Comparison of ENCODE assay signal across 15 cellular contexts in genomic region chr4:118746251-118746919, GRCh38.
DNase-seq lines count a peak whose midpoint lies in the region; ATAC-seq and TF ChIP-seq lines count a peak whose summit lies in the region.
"Had no signal": no experiment of that assay in that cellular context is flagged by ENCODE, and none has a peak within 500 bp of the region (broad histone marks: within the 10 kb centered on the region; RNA-seq: fewer than 3 reads in every experiment).

No MANE protein-coding gene starts in this region.

- H3K23ac ChIP-seq in IMR-90 (ENCODE audit: low read depth, low read length): peak overlapping the region; percentile 49; the same call in 1 of the 2 replicates

- no peak overlapping the region for H2AK9ac ChIP-seq in IMR-90 (replicated peaks; ENCODE audit: low read depth, low read length, poor library complexity)

- TF ChIP-seq CTCF in IMR-90 (conservative IDR thresholded peaks at IDR 0.05; ENCODE audit: low read depth, low read length) (no peak), sigmoid colon (IDR thresholded peaks at IDR 0.05) (no peak), foreskin keratinocyte (conservative IDR thresholded peaks at IDR 0.05) (no peak)

- TF ChIP-seq RAD21 in IMR-90 (IDR thresholded peaks at IDR 0.05; ENCODE audit: low read length): no peak

- ATAC-seq in IMR-90 (ENCODE audit: low read depth) (no peak), left cardiac atrium (peak; percentile 84 to 86), foreskin keratinocyte (no peak)

- H3K18ac ChIP-seq in IMR-90 (ENCODE audit: low read depth, low read length): no peak overlapping the region

- no peak overlapping the region for H4K8ac ChIP-seq in IMR-90 (ENCODE audit: low read depth in 2 of 2, low read length in 2 of 2)

- peaks cover 9% of the 10 kb centered on the region for H3K4me1 ChIP-seq in IMR-90 (ENCODE audit: control insufficient read depth, insufficient read depth, low read length)
- peaks cover 0 to 92% (median 53%) of the 10 kb centered on the region in 4 donors for H3K4me1 ChIP-seq in sigmoid colon
- no peaks in the 10 kb centered on the region for H3K4me1 ChIP-seq in foreskin keratinocyte
- H3K4me1 ChIP-seq: thyroid gland had no signal

- H3K4me3 ChIP-seq in IMR-90 (ENCODE audit: insufficient read depth, low read depth, low read length) (no peak overlapping the region), sigmoid colon (no peak overlapping the region)
- H3K4me3 ChIP-seq: PC-9, thyroid gland had no signal

- H2BK5ac ChIP-seq in IMR-90 (ENCODE audit: low read depth, low read length, poor library complexity, severe bottlenecking): no peak overlapping the region

- no peak overlapping the region for H2AFZ ChIP-seq in IMR-90 (replicated peaks; ENCODE audit: low read length, poor library complexity)
- H2AFZ ChIP-seq: PC-9 had no signal

- no peak overlapping the region for H3K4ac ChIP-seq in IMR-90 (ENCODE audit: low read depth, low read length)

- H2BK20ac ChIP-seq in IMR-90 (ENCODE audit: low read depth, low read length): no peak overlapping the region

- H3K9me3 ChIP-seq in IMR-90 (ENCODE audit: control insufficient read depth, insufficient read depth, low read length) (no peaks in the 10 kb centered on the region), sigmoid colon (no peaks in the 10 kb centered on the region)
- H3K9me3 ChIP-seq: thyroid gland had no signal

- H2BK120ac ChIP-seq in IMR-90 (ENCODE audit: low read depth, low read length): no peak overlapping the region

- peaks cover 22% of the 10 kb centered on the region; the same call in 1 of the 2 replicates for H4K20me1 ChIP-seq in IMR-90 (ENCODE audit: insufficient read depth, low read length)

- WGBS in IMR-90 (ENCODE audit: extremely low coverage in 2 of 2, insufficient read length in 1 of 2), 2 experiments: no CpG with 5 or more reads among the region's 2 CpGs
- 46 to 66% methylated on average over 2 of the region's 2 CpGs for WGBS in sigmoid colon, 2 donors

- POLR2A ChIA-PET in IMR-90 (lab: Charles Lee; ENCODE audit: unreplicated experiment): no interaction called here
- POLR2A ChIA-PET in HEK293T (lab: Yijun Ruan, JAX): no interaction called here

- TF ChIP-seq POLR2A in IMR-90 (IDR thresholded peaks at IDR 0.05; ENCODE audit: low read depth, low read length) (no peak), sigmoid colon (IDR thresholded peaks at IDR 0.05) (peak in 1 of 2 donors; percentile 8)

- CTCF ChIA-PET in IMR-90 (lab: Yijun Ruan, JAX): interaction anchor here (0.5 kb wide), 1 partner anchor 16 kb away, joined by 3 read pairs; no protein-coding TSS in a partner anchor
- CTCF ChIA-PET in HEK293T (lab: Yijun Ruan, JAX): interaction anchor here (0.6 kb wide), 1 partner anchor 552 kb away, joined by 3 read pairs; no protein-coding TSS in a partner anchor

- H3K27me3 ChIP-seq in IMR-90 (ENCODE audit: control insufficient read depth, insufficient read depth, low read length) (no peaks in the 10 kb centered on the region), sigmoid colon (no peaks in the 10 kb centered on the region), foreskin keratinocyte (no peaks in the 10 kb centered on the region)
- H3K27me3 ChIP-seq: brain microvascular endothelial cell, thyroid gland had no signal

- no peak overlapping the region for H2AK5ac ChIP-seq in IMR-90 (ENCODE audit: low read depth, low read length)

- H3K4me2 ChIP-seq in IMR-90 (ENCODE audit: low read depth, low read length): no peak overlapping the region
- H3K4me2 ChIP-seq: PC-9 had no signal

- H3K79me1 ChIP-seq in IMR-90 (ENCODE audit: low read depth in 1 of 2, low read length in 2 of 2): peaks cover 24 to 57% of the 10 kb centered on the region in 2 experiments

- TF ChIP-seq EP300 in sigmoid colon (IDR thresholded peaks at IDR 0.05): peak in 3 of 4 donors; percentile 52 to 95 (median 84)

- H3K9ac ChIP-seq in IMR-90 (ENCODE audit: low read depth, low read length): no peak overlapping the region

- H4K91ac ChIP-seq in IMR-90 (ENCODE audit: insufficient read depth, low read depth, low read length): no peak overlapping the region

- H4K5ac ChIP-seq in IMR-90 (ENCODE audit: low read depth, low read length): no peak overlapping the region

- intact Hi-C loops in IMR-90 (cut with micrococcal nuclease) (no loop called here), left cardiac atrium (cut with DNase I) (no loop called here), sigmoid colon (cut with DNase I) (no loop called here)

- no peak overlapping the region for H3K27ac ChIP-seq in IMR-90 (ENCODE audit: insufficient read depth, low read length)
- peak overlapping the region; percentile 75 to 88 (median 85) for H3K27ac ChIP-seq in sigmoid colon
- H3K27ac ChIP-seq in foreskin keratinocyte: no peak overlapping the region
- H3K27ac ChIP-seq: brain microvascular endothelial cell, PC-9, thyroid gland had no signal

- in situ Hi-C loops in IMR-90 (cut with MboI; ENCODE audit: low sequenced_read_pairs): loop anchor here (10.0 kb wide), 1 partner anchor 228 kb away; no protein-coding TSS in a partner anchor

- H3K56ac ChIP-seq in IMR-90 (ENCODE audit: extremely low read depth, insufficient read depth, low read length): no peak overlapping the region

- no peak overlapping the region for H3K14ac ChIP-seq in IMR-90 (replicated peaks; ENCODE audit: low read depth, low read length)

- peaks cover 49% of the 10 kb centered on the region for H3K36me3 ChIP-seq in IMR-90 (ENCODE audit: control insufficient read depth, insufficient read depth, low read length)
- peaks cover 0 to 23% (median 4%) of the 10 kb centered on the region in 4 donors for H3K36me3 ChIP-seq in sigmoid colon

- no peak overlapping the region for H2BK15ac ChIP-seq in IMR-90 (ENCODE audit: low read depth, low read length)

- no peak for DNase-seq in IMR-90
- peak; percentile 68 for DNase-seq in NCI-H345 (lab: John Stamatoyannopoulos, UW)
- DNase-seq in left cardiac atrium: no peak
- peak; percentile 86 for DNase-seq in sigmoid colon
- DNase-seq in HEK293T (ENCODE audit: extremely low spot score): no peak
- no peak for DNase-seq in SHP77 (lab: John Stamatoyannopoulos, UW)
- no peak for DNase-seq in GF-D8 (lab: John Stamatoyannopoulos, UW)
- DNase-seq in foreskin keratinocyte: no peak
- DNase-seq: activated B cell treated with CpG ODN at 0.5 μM for 24 hours; brain microvascular endothelial cell; CD4-positive, CD25-positive, alpha-beta regulatory T cell; effector CD8-positive, alpha-beta T cell; MM.1S; PC-9; thyroid gland had no signal

- peaks cover 6% of the 10 kb centered on the region; the same call in 1 of the 2 replicates for H3K9me1 ChIP-seq in IMR-90 (ENCODE audit: insufficient read depth, low read length)

- no TSS peak for BruUV-seq in IMR-90 (replicated peaks; lab: Mats Ljungman, UMichigan)

- dilution Hi-C loops in IMR-90 (cut with HindIII; ENCODE audit: low sequenced_read_pairs, unreplicated experiment): no loop called here

TF ChIP-seq in IMR-90, 13 proteins besides CTCF, POLR2A, EP300 and RAD21:
- TF ChIP-seq MAFK (IDR thresholded peaks at IDR 0.05; ENCODE audit: low read depth, low read length) (no peak), CHD1 (IDR thresholded peaks at IDR 0.05; ENCODE audit: low read depth, low read length) (no peak), NFE2L2 (IDR thresholded peaks at IDR 0.05; ENCODE audit: low read depth, low read length) (no peak), MXI1 (IDR thresholded peaks at IDR 0.05; ENCODE audit: borderline replicate concordance, low read depth, low read length) (no peak), ELK1 (IDR thresholded peaks at IDR 0.05; ENCODE audit: borderline replicate concordance, low read depth, low read length) (no peak), BHLHE40 (IDR thresholded peaks at IDR 0.05; ENCODE audit: low read depth, low read length) (no peak), SMC3 (IDR thresholded peaks at IDR 0.05; ENCODE audit: low read depth, low read length) (no peak)
TF ChIP-seq in IMR-90: peak in this region for 0.

TF ChIP-seq in HEK293T, 16 proteins besides CTCF, POLR2A, EP300 and RAD21:
- TF ChIP-seq HDGF (IDR thresholded peaks at IDR 0.05; ENCODE audit: borderline replicate concordance): no peak

Comparison
In these comparisons a context has a peak if more than half of its experiments do, and no peak if none do; other contexts are left out.
1. ATAC-seq: peak in left cardiac atrium (2 of 2); none in IMR-90 (single experiment) and foreskin keratinocyte (single experiment).
2. DNase-seq: peak in NCI-H345 (single experiment) and sigmoid colon (single experiment); none in IMR-90 (single experiment), left cardiac atrium (single experiment), HEK293T (single experiment), SHP77 (0 of 2), GF-D8 (single experiment) and foreskin keratinocyte (0 of 2).
3. H3K27ac ChIP-seq: peak in sigmoid colon (4 of 4); none in IMR-90 (single experiment) and foreskin keratinocyte (single experiment).